In genomic region chr19:4493104-4493928, GRCh38 we compare ENCODE assay signal across 1 cellular context.
TF ChIP-seq lines count a peak whose summit lies in the region.

No MANE protein-coding gene starts in this region.

TF ChIP-seq in IMR-90, 13 proteins besides CTCF, POLR2A, EP300 and RAD21:
- TF ChIP-seq NFE2L2 (IDR thresholded peaks at IDR 0.05; ENCODE audit: low read depth, low read length), result no peak
- TF ChIP-seq ELK1 (IDR thresholded peaks at IDR 0.05; ENCODE audit: borderline replicate concordance, low read depth, low read length), result no peak
- TF ChIP-seq RFX5 (IDR thresholded peaks at IDR 0.05; ENCODE audit: low read depth, low read length), result no peak
- TF ChIP-seq, protein P1, sequence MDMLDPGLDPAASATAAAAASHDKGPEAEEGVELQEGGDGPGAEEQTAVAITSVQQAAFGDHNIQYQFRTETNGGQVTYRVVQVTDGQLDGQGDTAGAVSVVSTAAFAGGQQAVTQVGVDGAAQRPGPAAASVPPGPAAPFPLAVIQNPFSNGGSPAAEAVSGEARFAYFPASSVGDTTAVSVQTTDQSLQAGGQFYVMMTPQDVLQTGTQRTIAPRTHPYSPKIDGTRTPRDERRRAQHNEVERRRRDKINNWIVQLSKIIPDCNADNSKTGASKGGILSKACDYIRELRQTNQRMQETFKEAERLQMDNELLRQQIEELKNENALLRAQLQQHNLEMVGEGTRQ (IDR thresholded peaks at IDR 0.05; ENCODE audit: low read depth, low read length), result no peak
- TF ChIP-seq CHD1 (IDR thresholded peaks at IDR 0.05; ENCODE audit: low read depth, low read length), result no peak
- TF ChIP-seq SMC3 (IDR thresholded peaks at IDR 0.05; ENCODE audit: low read depth, low read length), result no peak
- TF ChIP-seq MAZ (IDR thresholded peaks at IDR 0.05; ENCODE audit: borderline replicate concordance, low read depth, low read length), result no peak
- no peak for TF ChIP-seq CEBPB (IDR thresholded peaks at IDR 0.05; ENCODE audit: low read depth, low read length)
- TF ChIP-seq MXI1 (IDR thresholded peaks at IDR 0.05; ENCODE audit: borderline replicate concordance, low read depth, low read length), result no peak
- no peak for TF ChIP-seq MAFK (IDR thresholded peaks at IDR 0.05; ENCODE audit: low read depth, low read length)
